Comparison of ENCODE assay signal across 7 cellular contexts in genomic region chrX:77652095-77652494, GRCh38.
"Had no signal": no experiment of that assay in that cellular context is flagged by ENCODE, and none has a peak within 500 bp of the region (broad histone marks: within the 10 kb centered on the region; RNA-seq: fewer than 3 reads in every experiment).

No MANE protein-coding gene starts in this region.

- ATAC-seq: GM23338, HepG2 had no signal

- H3K4me1 Mint-ChIP-seq: GM23338, H9 had no signal

- DNase-seq: H9, HCEC 1CT, HFFc6, KBM-7 had no signal

- H3K27ac Mint-ChIP-seq: GM23338, H9, HFFc6, IgD-negative memory B cell had no signal

- H3K9me3 Mint-ChIP-seq: GM23338, HFFc6, IgD-negative memory B cell had no signal

- H3K4me3 Mint-ChIP-seq: GM23338, H9, HFFc6 had no signal

- H3K27me3 Mint-ChIP-seq: IgD-negative memory B cell had no signal
